Comparison of ENCODE assay signal across 16 cellular contexts in the genomic region with DNA sequence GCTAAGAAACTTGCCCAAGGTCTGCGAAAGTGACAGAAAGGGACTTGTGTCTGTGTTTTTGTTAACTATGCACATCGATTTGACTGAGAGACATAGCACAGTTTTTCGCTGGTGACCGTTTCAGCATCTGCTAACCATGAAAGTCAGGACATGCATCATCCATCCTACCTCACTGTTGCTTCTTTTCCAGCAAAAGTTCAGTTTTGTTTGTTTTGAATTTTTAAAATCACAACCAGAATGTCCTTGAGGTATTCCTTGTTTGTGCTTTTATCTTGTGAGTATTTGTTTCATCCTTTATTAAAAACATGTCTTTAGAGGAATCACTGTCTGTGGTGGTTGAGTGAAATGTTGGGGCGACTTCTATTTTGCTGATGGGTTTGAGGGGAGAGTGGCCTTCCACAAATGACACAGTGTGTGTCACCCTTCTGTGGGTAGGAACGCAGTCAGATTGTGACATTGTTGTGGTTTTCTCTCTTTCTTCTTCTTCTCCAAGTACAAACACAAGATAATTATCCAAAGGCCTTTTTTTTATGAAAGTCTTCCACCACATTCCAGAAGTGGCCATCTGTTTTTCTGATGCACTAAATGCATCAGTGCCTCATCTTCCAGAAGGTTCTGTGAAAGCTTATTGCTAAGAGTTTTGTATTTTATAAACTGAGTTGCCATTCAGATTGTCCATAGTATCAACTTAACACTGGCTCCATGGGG.
DNase-seq lines count a peak whose midpoint lies in the region; ATAC-seq and TF ChIP-seq lines count a peak whose summit lies in the region.
"Had no signal": no experiment of that assay in that cellular context is flagged by ENCODE, and none has a peak within 500 bp of the region (broad histone marks: within the 10 kb centered on the region; RNA-seq: fewer than 3 reads in every experiment).

No MANE protein-coding gene starts in this region.

- no peaks in the 10 kb centered on the region for H3K27me3 ChIP-seq in SJSA1 (replicated peaks)
- H3K27me3 ChIP-seq in smooth muscle cell (ENCODE audit: low read depth): no peaks in the 10 kb centered on the region

- no peaks in the 10 kb centered on the region for H3K79me2 ChIP-seq in smooth muscle cell (ENCODE audit: low read depth)

- peaks cover 6% of the 10 kb centered on the region for H3F3A ChIP-seq in smooth muscle cell (ENCODE audit: low read depth)

- peak overlapping the region; percentile 6 for H3K4me2 ChIP-seq in smooth muscle cell

- WGBS in smooth muscle cell (ENCODE audit: low lambda C conversion rate): 81% methylated on average over 6 of the region's 6 CpGs

- H2AFZ ChIP-seq in smooth muscle cell (ENCODE audit: low read depth): no peak overlapping the region

- DNase-seq in ELR (ENCODE audit: low read depth) (peak; percentile 40), SJSA1 (ENCODE audit: low read depth in 1 of 2, low spot score in 2 of 2) (peak in 1 of 2 experiments; percentile 69), fibroblast of mammary gland (ENCODE audit: low read depth) (peak; percentile 54), smooth muscle cell (lab: John Stamatoyannopoulos, UW; ENCODE audit: unreplicated experiment) (no peak), NCI-H446 treated with DMSO at 0.1 percent for 48 hours (lab: John Stamatoyannopoulos, UW) (no peak), GM20000 (ENCODE audit: low spot score) (no peak)
- DNase-seq: activated CD4-positive, alpha-beta T cell treated with anti-CD3 and anti-CD28 coated beads for 1 hour; AML-193; KG1; natural killer cell; NCI-H1092 treated with DMSO at 0.1 percent for 48 hours; NCI-H2081 treated with DMSO at 0.1 percent for 48 hours; NCI-H524 treated with DMSO at 0.1 percent for 48 hours; stimulated activated naive CD8-positive, alpha-beta T cell treated with anti-CD3 and anti-CD28 coated beads, Interleukin-15, Interleukin-2, amounts not matched to agents 100 U/mL and 50 U/mL, for 24 hours; T1000 had no signal

- H3K27ac ChIP-seq in SJSA1 (peak overlapping the region; percentile 12; the same call in 1 of the 2 replicates), smooth muscle cell (ENCODE audit: low read depth) (peak overlapping the region; percentile 17)

- H3K4me1 ChIP-seq in SJSA1 (replicated peaks): peaks cover 26% of the 10 kb centered on the region
- H3K4me1 ChIP-seq in smooth muscle cell (ENCODE audit: low read depth): peaks cover 4% of the 10 kb centered on the region

- H3K36me3 ChIP-seq in SJSA1: no peaks in the 10 kb centered on the region
- no peaks in the 10 kb centered on the region for H3K36me3 ChIP-seq in smooth muscle cell (ENCODE audit: low read depth)

- TF ChIP-seq CTCF in fibroblast of mammary gland (conservative IDR thresholded peaks at IDR 0.05; ENCODE audit: control insufficient read depth, insufficient read depth, low read depth, low read length) (no peak), smooth muscle cell (IDR thresholded peaks at IDR 0.05; ENCODE audit: borderline replicate concordance, insufficient read depth, poor library complexity, severe bottlenecking) (no peak), GM20000 (IDR thresholded peaks at IDR 0.05; ENCODE audit: extremely low read depth, missing control alignments) (no peak)

- no peak overlapping the region for H3K9ac ChIP-seq in smooth muscle cell (ENCODE audit: low read depth)

- ATAC-seq in HG02884 (IDR thresholded peaks at IDR 0.05; ENCODE audit: unreplicated experiment): no peak
- ATAC-seq: natural killer cell; stimulated activated naive CD8-positive, alpha-beta T cell treated with anti-CD3 and anti-CD28 coated beads, Interleukin-15, Interleukin-2, amounts not matched to agents 100 U/mL and 50 U/mL, for 24 hours had no signal

- no peaks in the 10 kb centered on the region for H4K20me1 ChIP-seq in smooth muscle cell (ENCODE audit: low read depth)

- H3K4me3 ChIP-seq in SJSA1: no peak overlapping the region
- no peak overlapping the region for H3K4me3 ChIP-seq in fibroblast of mammary gland (ENCODE audit: control insufficient read depth, low read depth, low read length)
- no peak overlapping the region for H3K4me3 ChIP-seq in smooth muscle cell

- no peaks in the 10 kb centered on the region for H3K9me3 ChIP-seq in SJSA1 (replicated peaks)
- H3K9me3 ChIP-seq in smooth muscle cell (replicated peaks; ENCODE audit: low read depth): no peaks in the 10 kb centered on the region

Comparison
In these comparisons a context has a peak if more than half of its experiments do, and no peak if none do; other contexts are left out.
1. DNase-seq: peak in ELR (single experiment) and fibroblast of mammary gland (single experiment); none in smooth muscle cell (single experiment), NCI-H446 treated with DMSO at 0.1 percent for 48 hours (single experiment) and GM20000 (single experiment).